8 cellular contexts compared by ENCODE assay signal in genomic region chr10:32318476-32318896, GRCh38. TPM values are rescaled to one million over a fixed set of nuclear protein-coding genes. Genes with fewer than 3 reads are reported as not detected.
DNase-seq lines count a peak whose midpoint lies in the region; ATAC-seq and TF ChIP-seq lines count a peak whose summit lies in the region.

No MANE protein-coding gene starts in this region.

- H3K9me2 ChIP-seq in Loucy (replicated peaks; ENCODE audit: low read depth, low read length), result no peaks in the 10 kb centered on the region

- no peaks in the 10 kb centered on the region for H3F3A ChIP-seq in Loucy (ENCODE audit: low read depth)

- H2AFZ ChIP-seq in Loucy (ENCODE audit: low read length), result no peak overlapping the region

- peaks cover 39% of the 10 kb centered on the region; the same call in 1 of the 2 replicates for H3K36me3 ChIP-seq in Loucy (ENCODE audit: insufficient read depth, low read length)

- H3K9me3 ChIP-seq in Loucy (ENCODE audit: insufficient read depth, low read depth, low read length), result no peaks in the 10 kb centered on the region

- H3K4me3 ChIP-seq in Loucy (ENCODE audit: low read length, poor library complexity, severe bottlenecking), result no peak overlapping the region

- no peak overlapping the region for H3K9ac ChIP-seq in Loucy (ENCODE audit: low read depth, low read length, poor library complexity, severe bottlenecking)

- peaks cover 20% of the 10 kb centered on the region for H3K4me1 ChIP-seq in Loucy (ENCODE audit: insufficient read depth, low read length, poor library complexity, severe bottlenecking)
- peaks cover 18% of the 10 kb centered on the region for H3K4me1 ChIP-seq in foreskin keratinocyte

- no peak overlapping the region for H3K27ac ChIP-seq in foreskin keratinocyte

- peak overlapping the region; percentile 34 for H3K4me2 ChIP-seq in Loucy (ENCODE audit: low read depth, low read length, poor library complexity, severe bottlenecking)

- ATAC-seq in GM18498 (IDR thresholded peaks at IDR 0.05; ENCODE audit: unreplicated experiment), result peak; percentile 37
- ATAC-seq in GM21717 (IDR thresholded peaks at IDR 0.05; ENCODE audit: unreplicated experiment), result peak; percentile 43
- ATAC-seq in foreskin keratinocyte, result no peak

- peaks cover 100% of the 10 kb centered on the region for H3K79me2 ChIP-seq in Loucy (ENCODE audit: insufficient read depth, low read length)

- peaks cover 99% of the 10 kb centered on the region for H4K20me1 ChIP-seq in Loucy (ENCODE audit: insufficient read depth, low read length, poor library complexity, severe bottlenecking)

- H3K27me3 ChIP-seq in Loucy (ENCODE audit: insufficient read depth, low read length, poor library complexity, severe bottlenecking), result no peaks in the 10 kb centered on the region
- H3K27me3 ChIP-seq in foreskin keratinocyte, result no peaks in the 10 kb centered on the region

- DNase-seq in globus pallidus (ENCODE audit: low spot score) (peak; percentile 32), foreskin keratinocyte (no peak), HPDE6-E6E7 (ENCODE audit: extremely low spot score) (no peak), COLO668 (lab: John Stamatoyannopoulos, UW; ENCODE audit: unreplicated experiment) (no peak), OCI-M2 (lab: John Stamatoyannopoulos, UW; ENCODE audit: unreplicated experiment) (no peak)

- TF ChIP-seq CTCF in Loucy (conservative IDR thresholded peaks at IDR 0.05; ENCODE audit: low read length), result no peak
- TF ChIP-seq CTCF in foreskin keratinocyte (conservative IDR thresholded peaks at IDR 0.05), result no peak

RNA-seq across cellular contexts. Expression of gene EPC1, which starts 28.5 kb away (rescaled TPM):
- 11.3 and 12.1 TPM in 2 replicates for total RNA-seq in foreskin keratinocyte
- polyA plus RNA-seq in foreskin keratinocyte, result 4.2 and 5.0 TPM in 2 replicates
